Comparison of ENCODE assay signal across 30 cellular contexts in the genomic region with DNA sequence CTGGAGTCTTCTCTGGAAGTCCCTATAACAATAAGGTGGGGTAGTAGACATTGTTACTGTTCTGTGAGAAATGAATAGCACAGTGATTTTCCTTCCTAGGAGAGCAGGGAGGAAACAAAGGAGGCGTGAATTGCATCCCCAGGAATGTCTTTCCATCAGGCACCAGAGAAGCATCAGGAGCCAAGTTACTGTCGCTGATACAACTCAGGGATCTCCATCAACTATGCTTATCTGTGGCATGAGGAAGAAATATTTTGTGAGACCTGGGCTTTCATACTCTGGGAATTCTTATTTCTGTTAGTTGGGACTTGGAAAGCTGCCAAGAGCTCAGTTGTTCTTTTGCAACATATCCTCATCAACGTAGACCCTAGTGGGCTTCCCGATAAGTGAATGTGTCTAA.
DNase-seq lines count a peak whose midpoint lies in the region; ATAC-seq, FAIRE-seq and TF ChIP-seq lines count a peak whose summit lies in the region.
"Had no signal": no experiment of that assay in that cellular context is flagged by ENCODE, and none has a peak within 500 bp of the region (broad histone marks: within the 10 kb centered on the region; RNA-seq: fewer than 3 reads in every experiment).

No MANE protein-coding gene starts in this region.

- H3K27me3 Mint-ChIP-seq in astrocyte (ENCODE audit: low read depth, unreplicated experiment) (no peaks in the 10 kb centered on the region), neural progenitor cell (ENCODE audit: insufficient read depth, low read depth) (peaks cover 6% of the 10 kb centered on the region)
- H3K27me3 Mint-ChIP-seq: B cell had no signal

- H3K4me3 ChIP-seq in NT2/D1 (ENCODE audit: insufficient read length, low read depth) (no peak overlapping the region), astrocyte (ENCODE audit: insufficient read depth, low read depth, low read length) (no peak overlapping the region), fibroblast of the aortic adventitia (ENCODE audit: low read depth, low read length) (no peak overlapping the region), neural progenitor cell (no peak overlapping the region)
- H3K4me3 ChIP-seq: HAP-1 had no signal

- H3K4me1 ChIP-seq in NT2/D1 (ENCODE audit: insufficient read depth, insufficient read length) (no peaks in the 10 kb centered on the region), astrocyte (ENCODE audit: insufficient read depth, low read length) (no peaks in the 10 kb centered on the region), neural progenitor cell (peaks cover 40% of the 10 kb centered on the region)
- H3K4me1 ChIP-seq: HAP-1 had no signal

- H3K4me3 Mint-ChIP-seq in astrocyte (ENCODE audit: unreplicated experiment) (no peak overlapping the region), neural progenitor cell (no peak overlapping the region)
- H3K4me3 Mint-ChIP-seq: B cell; CD8-positive, alpha-beta T cell; HFFc6; IgD-negative memory B cell had no signal

- no peaks in the 10 kb centered on the region for H3K9me3 ChIP-seq in NT2/D1 (ENCODE audit: insufficient read depth, low read length)
- H3K9me3 ChIP-seq in astrocyte (ENCODE audit: insufficient read depth, low read depth, low read length): no peaks in the 10 kb centered on the region
- no peaks in the 10 kb centered on the region for H3K9me3 ChIP-seq in neural progenitor cell (ENCODE audit: low read depth)
- H3K9me3 ChIP-seq: Caco-2, HAP-1 had no signal

- H3K27me3 ChIP-seq in NT2/D1 (ENCODE audit: insufficient read depth, insufficient read length) (no peaks in the 10 kb centered on the region), astrocyte (ENCODE audit: insufficient read depth, low read length) (no peaks in the 10 kb centered on the region), neural progenitor cell (no peaks in the 10 kb centered on the region)

- DNase-seq in NT2/D1 (ENCODE audit: low read depth, low spot score) (peak; percentile 44), astrocyte (ENCODE audit: low read depth) (peak; percentile 29), fibroblast of the aortic adventitia (ENCODE audit: low read depth) (peak; percentile 36), neural progenitor cell (ENCODE audit: low spot score) (peak; percentile 62), hypothalamus (lab: John Stamatoyannopoulos, UW) (no peak)
- DNase-seq: Caco-2; CD8-positive, alpha-beta T cell; DMS 273 treated with DMSO at 0.1 percent for 48 hours; DMS79 treated with DMSO at 0.1 percent for 48 hours; GF-D8; HFFc6; Karpas-422; NCI-H1092; NCI-H1417 treated with DMSO at 0.1 percent for 48 hours; NCI-H1694 treated with DMSO at 0.1 percent for 48 hours; NCI-H2081; NCI-H2227 treated with DMSO at 0.1 percent for 48 hours; NCI-H510A; NCI-H69; OCI-M1; SIG-M5 had no signal

- H3K9ac ChIP-seq in NT2/D1 (ENCODE audit: insufficient read length, low read depth) (no peak overlapping the region), astrocyte (ENCODE audit: low read length) (no peak overlapping the region), neural progenitor cell (no peak overlapping the region)

- ATAC-seq in HG03354 (IDR thresholded peaks at IDR 0.05; ENCODE audit: poor library complexity, severe bottlenecking, unreplicated experiment) (no peak), HG02642 (IDR thresholded peaks at IDR 0.05; ENCODE audit: poor library complexity, unreplicated experiment) (no peak)
- ATAC-seq: CD8-positive, alpha-beta T cell had no signal

- H3K36me3 Mint-ChIP-seq in astrocyte (ENCODE audit: low read depth, unreplicated experiment) (no peaks in the 10 kb centered on the region), neural progenitor cell (no peaks in the 10 kb centered on the region)
- H3K36me3 Mint-ChIP-seq: CD8-positive, alpha-beta T cell had no signal

- peaks cover 8% of the 10 kb centered on the region for H3F3A ChIP-seq in neural progenitor cell (ENCODE audit: low read depth)

- H3K79me2 ChIP-seq in astrocyte (ENCODE audit: insufficient read depth, low read length) (no peaks in the 10 kb centered on the region), neural progenitor cell (ENCODE audit: low read depth) (no peaks in the 10 kb centered on the region)

- H4K20me1 ChIP-seq in astrocyte (ENCODE audit: insufficient read depth, low read length) (no peaks in the 10 kb centered on the region), neural progenitor cell (ENCODE audit: low read depth) (peaks cover 5% of the 10 kb centered on the region)

- H3K27ac Mint-ChIP-seq in astrocyte (ENCODE audit: unreplicated experiment) (no peak overlapping the region), neural progenitor cell (no peak overlapping the region)
- H3K27ac Mint-ChIP-seq: B cell; CD8-positive, alpha-beta T cell; HFFc6; IgD-negative memory B cell had no signal

- H2AFZ ChIP-seq in astrocyte (ENCODE audit: low read depth, low read length) (no peak overlapping the region), neural progenitor cell (replicated peaks) (no peak overlapping the region)

- no peaks in the 10 kb centered on the region for H3K9me3 Mint-ChIP-seq in astrocyte (ENCODE audit: unreplicated experiment)
- no peaks in the 10 kb centered on the region for H3K9me3 Mint-ChIP-seq in neural progenitor cell
- H3K9me3 Mint-ChIP-seq: CD8-positive, alpha-beta T cell; HFFc6 had no signal

- H3K36me3 ChIP-seq in NT2/D1 (ENCODE audit: insufficient read depth, insufficient read length, low read length): no peaks in the 10 kb centered on the region
- H3K36me3 ChIP-seq in astrocyte (ENCODE audit: insufficient read depth, low read length): no peaks in the 10 kb centered on the region
- H3K36me3 ChIP-seq in neural progenitor cell: no peaks in the 10 kb centered on the region
- H3K36me3 ChIP-seq: HAP-1 had no signal

- H3K4me2 ChIP-seq in astrocyte (ENCODE audit: low read length) (no peak overlapping the region), neural progenitor cell (peak overlapping the region; percentile 7)

- TF ChIP-seq CTCF in astrocyte (IDR thresholded peaks at IDR 0.05; ENCODE audit: insufficient read depth, low read depth, low read length): no peak
- no peak for TF ChIP-seq CTCF in fibroblast of the aortic adventitia (IDR thresholded peaks at IDR 0.05; ENCODE audit: insufficient read depth, low read length)
- no peak for TF ChIP-seq CTCF in neural progenitor cell (IDR thresholded peaks at IDR 0.05)

- H3K4me1 Mint-ChIP-seq in astrocyte (ENCODE audit: low read depth, unreplicated experiment): peaks cover 13% of the 10 kb centered on the region
- peaks cover 17% of the 10 kb centered on the region for H3K4me1 Mint-ChIP-seq in neural progenitor cell
- H3K4me1 Mint-ChIP-seq: B cell, IgD-negative memory B cell had no signal

- no peak for FAIRE-seq in astrocyte (lab: Jason Lieb, UNC)
- FAIRE-seq: GM12891, GM19239, RCC 7860 had no signal

- no peak overlapping the region for H3K27ac ChIP-seq in astrocyte (ENCODE audit: low read depth, low read length)
- H3K27ac ChIP-seq in neural progenitor cell: no peak overlapping the region
- H3K27ac ChIP-seq: C4-2B had no signal

Comparison
In these comparisons a context has a peak if more than half of its experiments do, and no peak if none do; other contexts are left out.
1. DNase-seq: peak in NT2/D1 (single experiment), astrocyte (single experiment), fibroblast of the aortic adventitia (single experiment) and neural progenitor cell (single experiment); none in hypothalamus (0 of 51).